26 cellular contexts compared by ENCODE assay signal in the genomic region with DNA sequence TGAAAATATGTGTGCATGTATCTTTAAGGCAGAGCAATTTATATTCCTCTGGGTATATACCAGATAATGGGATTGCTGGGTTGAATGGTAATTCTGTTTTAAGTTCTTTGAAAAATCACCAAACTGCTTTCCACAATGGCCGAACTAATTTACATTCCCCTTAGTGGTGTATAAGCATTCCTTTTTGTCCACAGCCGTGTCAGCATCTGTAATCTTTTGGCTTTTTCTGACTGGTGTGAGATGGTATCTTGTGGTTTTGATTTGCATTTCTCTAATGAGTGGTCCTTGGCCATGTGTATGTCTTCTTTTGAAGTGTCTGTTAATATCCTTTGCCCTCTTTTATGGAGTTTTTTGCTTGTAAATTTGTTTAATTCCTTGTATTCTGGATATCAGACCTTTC. TPM values are rescaled to one million over a fixed set of nuclear protein-coding genes. Genes with fewer than 3 reads are reported as not detected.
"Had no signal": no experiment of that assay in that cellular context is flagged by ENCODE, and none has a peak within 500 bp of the region (broad histone marks: within the 10 kb centered on the region; RNA-seq: fewer than 3 reads in every experiment).

No MANE protein-coding gene starts in this region.

- H3K9ac ChIP-seq: SK-N-SH had no signal

- H3K4me1 Mint-ChIP-seq: T-cell had no signal

- ATAC-seq: HepG2, T-cell had no signal

- H3K27ac ChIP-seq: RWPE1 had no signal

- H3K4me3 Mint-ChIP-seq: T-cell had no signal

- DNase-seq: IMR-90, Kasumi-1, KG1, MV-4-11, NCI-H1048, NCI-H1105, NCI-H1417, NCI-H1436 treated with DMSO at 0.1 percent for 48 hours, NCI-H1694, NCI-H187 treated with DMSO at 0.1 percent for 48 hours, NCI-H2029 treated with DMSO at 0.1 percent for 48 hours, NCI-H2171 treated with DMSO at 0.1 percent for 48 hours, NCI-H345, NCI-H446 treated with DMSO at 0.1 percent for 48 hours, NCI-H510A treated with DMSO at 0.1 percent for 48 hours, NCI-H526, NCI-H748 treated with DMSO at 0.1 percent for 48 hours, SHP77, SK-N-SH, SW 1271, T-cell had no signal

- H3K4me2 ChIP-seq: SK-N-SH had no signal

- H3K27ac Mint-ChIP-seq: T-cell had no signal

- H3K27me3 Mint-ChIP-seq: T-cell had no signal

- FAIRE-seq: HepG2, RCC 7860 had no signal

RNA-seq across cellular contexts. Expression of a gene that starts 42.5 kb away (rescaled TPM):
- total RNA-seq: MCF 10A, SK-MEL-5, T-cell had no signal
- polyA plus RNA-seq: SK-N-SH had no signal

RNA-seq across cellular contexts. Expression of a gene that starts 59.3 kb away (rescaled TPM):
- total RNA-seq: HepG2, IMR-90, MCF 10A, SK-MEL-5, T-cell had no signal
- polyA plus RNA-seq: HepG2, IMR-90, SK-N-SH had no signal
